19 cellular contexts compared by ENCODE assay signal in genomic region chr17:35875439-35876139, GRCh38. TPM values are rescaled to one million over a fixed set of nuclear protein-coding genes. Genes with fewer than 3 reads are reported as not detected.
DNase-seq lines count a peak whose midpoint lies in the region; ATAC-seq and TF ChIP-seq lines count a peak whose summit lies in the region.
"Had no signal": no experiment of that assay in that cellular context is flagged by ENCODE, and none has a peak within 500 bp of the region (broad histone marks: within the 10 kb centered on the region; RNA-seq: fewer than 3 reads in every experiment).

No MANE protein-coding gene starts in this region.

- H3K4me3 ChIP-seq in mucosa of descending colon (no peak overlapping the region), ascending aorta (no peak overlapping the region)
- H3K4me3 ChIP-seq: pancreas had no signal

- no peak for DNase-seq in activated CD4-positive, alpha-beta T cell treated with anti-CD3 and anti-CD28 coated beads, Interleukin-2, amount 10 ng/mL, durations not matched to agents 7 days and 5 days
- no peak for DNase-seq in activated CD4-positive, alpha-beta T cell treated with anti-CD3 and anti-CD28 coated beads, Interleukin-2, amount 50 U/mL, for 1 hour
- DNase-seq in activated T-helper 1 cell treated with anti-CD3 and anti-CD28 coated beads, Interleukin-12 subunit alpha, Interleukin-12 subunit beta, Interleukin-2, Interleukin-4 antibody, amounts not matched to agents 30 ng/mL and 10 ng/mL and 1 ng/mL, durations not matched to agents 14 hours and 24 hours and 36 hours (ENCODE audit: low spot score), result no peak
- no peak for DNase-seq in mucosa of descending colon
- DNase-seq in NCI-H510A (lab: John Stamatoyannopoulos, UW), result no peak
- no peak for DNase-seq in ascending aorta (ENCODE audit: low spot score in 2 of 2)
- DNase-seq: ACHN; activated effector memory CD4-positive, alpha-beta T cell treated with Interleukin-2 at 50 U/mL for 16 hours; central memory CD4-positive, alpha-beta T cell; DMS 273 treated with DMSO at 0.1 percent for 48 hours; midbrain; NCI-H1105 treated with DMSO at 0.1 percent for 48 hours; NCI-H2227 treated with DMSO at 0.1 percent for 48 hours; pancreas; SK-N-SH; spleen had no signal

- H3K4me3 Mint-ChIP-seq in activated CD4-positive, alpha-beta T cell treated with anti-CD3 and anti-CD28 coated beads, Interleukin-2, amount 10 ng/mL, durations not matched to agents 7 days and 5 days, result no peak overlapping the region
- H3K4me3 Mint-ChIP-seq in activated T-helper 1 cell treated with anti-CD3 and anti-CD28 coated beads, Interleukin-12 subunit alpha, Interleukin-12 subunit beta, Interleukin-2, Interleukin-4 antibody, amounts not matched to agents 30 ng/mL and 10 ng/mL and 1 ng/mL, durations not matched to agents 14 hours and 24 hours and 36 hours, result peak overlapping the region; percentile 23

- CTCF ChIA-PET in activated CD4-positive, alpha-beta T cell treated with anti-CD3 and anti-CD28 coated beads, Interleukin-2, amount 10 ng/mL, durations not matched to agents 7 days and 5 days (lab: Charles Lee), result interaction anchor here (0.6 to 3.4 kb wide), 7 partner anchors 12 to 225 kb away, joined by 3 to 17 read pairs (median 4); no protein-coding TSS in a partner anchor

- no peak overlapping the region for H3K27ac ChIP-seq in ascending aorta
- H3K27ac ChIP-seq: pancreas had no signal

- H3K27me3 Mint-ChIP-seq in activated CD4-positive, alpha-beta T cell treated with anti-CD3 and anti-CD28 coated beads, Interleukin-2, amount 10 ng/mL, durations not matched to agents 7 days and 5 days, result no peaks in the 10 kb centered on the region
- no peaks in the 10 kb centered on the region for H3K27me3 Mint-ChIP-seq in activated T-helper 1 cell treated with anti-CD3 and anti-CD28 coated beads, Interleukin-12 subunit alpha, Interleukin-12 subunit beta, Interleukin-2, Interleukin-4 antibody, amounts not matched to agents 30 ng/mL and 10 ng/mL and 1 ng/mL, durations not matched to agents 14 hours and 24 hours and 36 hours (ENCODE audit: insufficient read depth)

- no peaks in the 10 kb centered on the region for H3K9me3 ChIP-seq in mucosa of descending colon
- H3K9me3 ChIP-seq in ascending aorta, result no peaks in the 10 kb centered on the region
- H3K9me3 ChIP-seq: pancreas, SK-N-SH, spleen had no signal

- H3K4me1 Mint-ChIP-seq in activated CD4-positive, alpha-beta T cell treated with anti-CD3 and anti-CD28 coated beads, Interleukin-2, amount 10 ng/mL, durations not matched to agents 7 days and 5 days, result peaks cover 74% of the 10 kb centered on the region
- peaks cover 68% of the 10 kb centered on the region for H3K4me1 Mint-ChIP-seq in activated T-helper 1 cell treated with anti-CD3 and anti-CD28 coated beads, Interleukin-12 subunit alpha, Interleukin-12 subunit beta, Interleukin-2, Interleukin-4 antibody, amounts not matched to agents 30 ng/mL and 10 ng/mL and 1 ng/mL, durations not matched to agents 14 hours and 24 hours and 36 hours (ENCODE audit: low read depth)

- H3K4me1 ChIP-seq in mucosa of descending colon (ENCODE audit: low read depth) (no peaks in the 10 kb centered on the region), ascending aorta (no peaks in the 10 kb centered on the region)
- H3K4me1 ChIP-seq: pancreas had no signal

- TF ChIP-seq CTCF in mucosa of descending colon (IDR thresholded peaks at IDR 0.05) (no peak), ascending aorta (IDR thresholded peaks at IDR 0.05) (no peak)

- POLR2A ChIA-PET in activated CD4-positive, alpha-beta T cell treated with anti-CD3 and anti-CD28 coated beads, Interleukin-2, amount 10 ng/mL, durations not matched to agents 7 days and 5 days (lab: Charles Lee), result no interaction called here

- H3K27ac Mint-ChIP-seq in activated CD4-positive, alpha-beta T cell treated with anti-CD3 and anti-CD28 coated beads, Interleukin-2, amount 10 ng/mL, durations not matched to agents 7 days and 5 days, result peak overlapping the region; percentile 79
- H3K27ac Mint-ChIP-seq in activated T-helper 1 cell treated with anti-CD3 and anti-CD28 coated beads, Interleukin-12 subunit alpha, Interleukin-12 subunit beta, Interleukin-2, Interleukin-4 antibody, amounts not matched to agents 30 ng/mL and 10 ng/mL and 1 ng/mL, durations not matched to agents 14 hours and 24 hours and 36 hours, result peak overlapping the region; percentile 61

- intact Hi-C loops in activated T-helper 1 cell treated with anti-CD3 and anti-CD28 coated beads, Interleukin-12 subunit alpha, Interleukin-12 subunit beta, Interleukin-2, Interleukin-4 antibody, amounts not matched to agents 30 ng/mL and 10 ng/mL and 1 ng/mL, durations not matched to agents 14 hours and 24 hours and 36 hours (cut with micrococcal nuclease), result loop anchor here (5.0 kb wide), 1 partner anchor 197 kb away; no protein-coding TSS in a partner anchor
- intact Hi-C loops in mucosa of descending colon (cut with DNase I, micrococcal nuclease), result no loop called here
- intact Hi-C loops in ascending aorta (cut with DNase I), result no loop called here

- H3K36me3 Mint-ChIP-seq in activated CD4-positive, alpha-beta T cell treated with anti-CD3 and anti-CD28 coated beads, Interleukin-2, amount 10 ng/mL, durations not matched to agents 7 days and 5 days (ENCODE audit: low read depth), result peaks cover 14% of the 10 kb centered on the region
- H3K36me3 Mint-ChIP-seq in activated T-helper 1 cell treated with anti-CD3 and anti-CD28 coated beads, Interleukin-12 subunit alpha, Interleukin-12 subunit beta, Interleukin-2, Interleukin-4 antibody, amounts not matched to agents 30 ng/mL and 10 ng/mL and 1 ng/mL, durations not matched to agents 14 hours and 24 hours and 36 hours (ENCODE audit: low read depth), result peaks cover 26% of the 10 kb centered on the region

- H3K36me3 ChIP-seq in mucosa of descending colon (ENCODE audit: low read depth), result no peaks in the 10 kb centered on the region
- no peaks in the 10 kb centered on the region for H3K36me3 ChIP-seq in ascending aorta
- H3K36me3 ChIP-seq: pancreas had no signal

- no peaks in the 10 kb centered on the region for H3K27me3 ChIP-seq in ascending aorta
- H3K27me3 ChIP-seq: pancreas had no signal

- H3K9me3 Mint-ChIP-seq in activated CD4-positive, alpha-beta T cell treated with anti-CD3 and anti-CD28 coated beads, Interleukin-2, amount 10 ng/mL, durations not matched to agents 7 days and 5 days, result no peaks in the 10 kb centered on the region
- H3K9me3 Mint-ChIP-seq in activated T-helper 1 cell treated with anti-CD3 and anti-CD28 coated beads, Interleukin-12 subunit alpha, Interleukin-12 subunit beta, Interleukin-2, Interleukin-4 antibody, amounts not matched to agents 30 ng/mL and 10 ng/mL and 1 ng/mL, durations not matched to agents 14 hours and 24 hours and 36 hours, result no peaks in the 10 kb centered on the region

- peak; percentile 40 for ATAC-seq in GM18498 (IDR thresholded peaks at IDR 0.05; ENCODE audit: unreplicated experiment)
- ATAC-seq in mucosa of descending colon, result peak; percentile 46
- ATAC-seq in HG03354 (IDR thresholded peaks at IDR 0.05; ENCODE audit: poor library complexity, severe bottlenecking, unreplicated experiment), result no peak
- ATAC-seq: pancreas had no signal

RNA-seq across cellular contexts. Expression of gene CCL5, which starts 4.6 kb away (rescaled TPM):
- 10 to 100 TPM; 68.7 to 81.3 TPM for total RNA-seq in activated CD4-positive, alpha-beta T cell treated with anti-CD3 and anti-CD28 coated beads, Interleukin-2, amount 10 ng/mL, durations not matched to agents 7 days and 5 days
- total RNA-seq in activated T-helper 1 cell treated with anti-CD3 and anti-CD28 coated beads, Interleukin-12 subunit alpha, Interleukin-12 subunit beta, Interleukin-2, Interleukin-4 antibody, amounts not matched to agents 30 ng/mL and 10 ng/mL and 1 ng/mL, durations not matched to agents 14 hours and 24 hours and 36 hours, result 25.4 and 30.2 TPM in 2 replicates
- total RNA-seq in mucosa of descending colon (10 to 100 TPM in 2 of 3 donors, 1 to 10 TPM in 1; 8.4 to 20.6 (median 13.7) TPM), ascending aorta (43.2 TPM)

RNA-seq across cellular contexts. Expression of gene HEATR9, which starts 6.9 kb away (rescaled TPM):
- under 1 TPM; 0.17 to 0.27 TPM for total RNA-seq in activated CD4-positive, alpha-beta T cell treated with anti-CD3 and anti-CD28 coated beads, Interleukin-2, amount 10 ng/mL, durations not matched to agents 7 days and 5 days
- 0.13 TPM in 1 of 2 replicates, not detected in the other for total RNA-seq in activated T-helper 1 cell treated with anti-CD3 and anti-CD28 coated beads, Interleukin-12 subunit alpha, Interleukin-12 subunit beta, Interleukin-2, Interleukin-4 antibody, amounts not matched to agents 30 ng/mL and 10 ng/mL and 1 ng/mL, durations not matched to agents 14 hours and 24 hours and 36 hours
- total RNA-seq in mucosa of descending colon, result not detected
- not detected for total RNA-seq in ascending aorta
- total RNA-seq: OCI-LY7, pancreas had no signal

RNA-seq across cellular contexts. Expression of gene RDM1, which starts 55.0 kb away (rescaled TPM):
- total RNA-seq in activated CD4-positive, alpha-beta T cell treated with anti-CD3 and anti-CD28 coated beads, Interleukin-2, amount 10 ng/mL, durations not matched to agents 7 days and 5 days, result 1 to 10 TPM; 7.0 to 7.9 TPM
- 1.7 and 2.3 TPM in 2 replicates for total RNA-seq in activated T-helper 1 cell treated with anti-CD3 and anti-CD28 coated beads, Interleukin-12 subunit alpha, Interleukin-12 subunit beta, Interleukin-2, Interleukin-4 antibody, amounts not matched to agents 30 ng/mL and 10 ng/mL and 1 ng/mL, durations not matched to agents 14 hours and 24 hours and 36 hours
- 1 to 10 TPM in 2 of 3 donors, not detected in 1; 1.3 to 3.1 TPM for total RNA-seq in mucosa of descending colon
- total RNA-seq in ascending aorta, result not detected
